In genomic region chr10:83698899-83699298, GRCh38 we compare ENCODE assay signal across 34 cellular contexts.
"Had no signal": no experiment of that assay in that cellular context is flagged by ENCODE, and none has a peak within 500 bp of the region (broad histone marks: within the 10 kb centered on the region; RNA-seq: fewer than 3 reads in every experiment).

No MANE protein-coding gene starts in this region.

- H3K36me3 ChIP-seq: adrenal gland, ascending aorta, brain microvascular endothelial cell, breast epithelium, cardiac muscle cell had no signal

- H3K9me3 ChIP-seq: adrenal gland, ascending aorta, body of pancreas, breast epithelium had no signal

- H3K27me3 ChIP-seq: adrenal gland, ascending aorta, body of pancreas, brain microvascular endothelial cell, breast epithelium, cardiac muscle cell had no signal

- H3K4me3 ChIP-seq: adrenal gland, ascending aorta, body of pancreas, breast epithelium, cardiac muscle cell had no signal

- H3K27ac ChIP-seq: adrenal gland, ascending aorta, body of pancreas, brain microvascular endothelial cell, breast epithelium, cardiac muscle cell had no signal

- H3K4me1 ChIP-seq: adrenal gland, ascending aorta, body of pancreas, breast epithelium had no signal

- DNase-seq: activated effector memory CD4-positive, alpha-beta T cell treated with anti-CD3 and anti-CD28 coated beads, Interleukin-2, amount 50 U/mL, for 16 hours; activated effector memory CD4-positive, alpha-beta T cell treated with Interleukin-2 at 50 U/mL for 16 hours; activated gamma-delta T cell; activated gamma-delta T cell treated with Interleukin-2 at 50 U/mL for 16 hours; activated naive CD4-positive, alpha-beta T cell; activated naive CD4-positive, alpha-beta T cell treated with anti-CD3 and anti-CD28 coated beads for 36 hours; activated naive CD4-positive, alpha-beta T cell treated with anti-CD3 and anti-CD28 coated beads, Interleukin-2, amount 10 ng/mL, durations not matched to agents 7 days and 5 days; activated naive CD4-positive, alpha-beta T cell treated with anti-CD3 and anti-CD28 coated beads, Interleukin-2, amount 50 U/mL, for 16 hours; activated naive CD4-positive, alpha-beta T cell treated with Interleukin-2 at 50 U/mL for 16 hours; activated naive CD8-positive, alpha-beta T cell treated with anti-CD3 and anti-CD28 coated beads for 36 hours; activated naive CD8-positive, alpha-beta T cell treated with anti-CD3 and anti-CD28 coated beads, Interleukin-2, amount 10 ng/mL, durations not matched to agents 7 days and 5 days; activated naive CD8-positive, alpha-beta T cell treated with anti-CD3 and anti-CD28 coated beads, Interleukin-2, amount 50 U/mL, for 24 hours; activated T-cell treated with anti-CD3 and anti-CD28 coated beads, Interleukin-2, amount 50 U/mL, for 1 hour; activated T-cell treated with anti-CD3 and anti-CD28 coated beads, Interleukin-2, amount 50 U/mL, for 24 hours; activated T-cell treated with anti-CD3 and anti-CD28 coated beads, Interleukin-2, amount 50 U/mL, for 4 hours; activated T-cell treated with anti-CD3 and anti-CD28 coated beads, Interleukin-2, amount 50 U/mL, for 48 hours; activated T-cell treated with anti-CD3 and anti-CD28 coated beads, Interleukin-2, amount 50 U/mL, for 72 hours; adrenal gland; amniotic stem cell; amygdala; anterior cingulate cortex; aorta; body of pancreas; brain microvascular endothelial cell; caudate nucleus; central memory CD4-positive, alpha-beta T cell; cerebellar nuclear complex had no signal

- FAIRE-seq: astrocyte, bronchial epithelial cell had no signal

- ATAC-seq: activated naive CD4-positive, alpha-beta T cell treated with anti-CD3 and anti-CD28 coated beads, Interleukin-2, amount 50 U/mL, for 72 hours; activated naive CD8-positive, alpha-beta T cell treated with anti-CD3 and anti-CD28 coated beads, Interleukin-2, amount 50 U/mL, for 24 hours; activated T-cell treated with anti-CD3 and anti-CD28 coated beads, Interleukin-2, amount 50 U/mL, for 4 hours; activated T-cell treated with anti-CD3 and anti-CD28 coated beads, Interleukin-2, amount 50 U/mL, for 72 hours; activated T-helper 17 cell treated with anti-CD3 and anti-CD28 coated beads, Interleukin-2, amount 50 U/mL, for 72 hours; body of pancreas had no signal
